Comparison of ENCODE assay signal across 19 cellular contexts in genomic region chr20:8709627-8710026, GRCh38.
DNase-seq lines count a peak whose midpoint lies in the region; TF ChIP-seq lines count a peak whose summit lies in the region.
"Had no signal": no experiment of that assay in that cellular context is flagged by ENCODE, and none has a peak within 500 bp of the region (broad histone marks: within the 10 kb centered on the region; RNA-seq: fewer than 3 reads in every experiment).

No MANE protein-coding gene starts in this region.

- H3K4me3 ChIP-seq in cardiac fibroblast (replicated peaks in 1 of 2; ENCODE audit: low read depth in 2 of 2, low read length in 2 of 2) (no peak overlapping the region), fibroblast of the aortic adventitia (ENCODE audit: low read depth, low read length) (no peak overlapping the region)
- H3K4me3 ChIP-seq: A549, MG63, SK-N-MC had no signal

- in situ Hi-C loops in G401 (cut with HindIII; ENCODE audit: low sequenced_read_pairs), result no loop called here

- DNase-seq in G401 (ENCODE audit: low spot score) (peak; percentile 33), NCI-H446 (lab: John Stamatoyannopoulos, UW) (peak; percentile 31 to 56), cardiac fibroblast (ENCODE audit: low read depth in 2 of 2) (peak; percentile 20 to 32), fibroblast of the aortic adventitia (ENCODE audit: low read depth) (peak; percentile 36), HuH-7 (ENCODE audit: low spot score) (no peak), 8988T (no peak)
- DNase-seq in activated T-cell treated with anti-CD3 and anti-CD28 coated beads, Interleukin-2, amount 50 U/mL, for 48 hours, result no peak
- no peak for DNase-seq in stimulated activated CD4-positive, alpha-beta T cell treated with anti-CD3 and anti-CD28 coated beads, Interleukin-4, amount 100 ng/mL, for 24 hours
- DNase-seq: C1 segment of cervical spinal cord, DND-41, GF-D8, HCEC 1CT, MG63, NCI-H1436, NCI-H2081, NCI-H524 treated with DMSO at 0.1 percent for 48 hours, Right ventricle myocardium superior had no signal

- TF ChIP-seq CTCF in cardiac fibroblast (IDR thresholded peaks at IDR 0.05; ENCODE audit: low read depth, low read length) (no peak), fibroblast of the aortic adventitia (IDR thresholded peaks at IDR 0.05; ENCODE audit: insufficient read depth, low read length) (no peak)

Comparison
In these comparisons a context has a peak if more than half of its experiments do, and no peak if none do; other contexts are left out.
1. DNase-seq: peak in G401 (single experiment), NCI-H446 (2 of 2), cardiac fibroblast (2 of 2) and fibroblast of the aortic adventitia (single experiment); none in activated T-cell treated with anti-CD3 and anti-CD28 coated beads, Interleukin-2, amount 50 U/mL, for 48 hours (0 of 2), stimulated activated CD4-positive, alpha-beta T cell treated with anti-CD3 and anti-CD28 coated beads, Interleukin-4, amount 100 ng/mL, for 24 hours (single experiment), HuH-7 (single experiment) and 8988T (single experiment).